In the genomic region with DNA sequence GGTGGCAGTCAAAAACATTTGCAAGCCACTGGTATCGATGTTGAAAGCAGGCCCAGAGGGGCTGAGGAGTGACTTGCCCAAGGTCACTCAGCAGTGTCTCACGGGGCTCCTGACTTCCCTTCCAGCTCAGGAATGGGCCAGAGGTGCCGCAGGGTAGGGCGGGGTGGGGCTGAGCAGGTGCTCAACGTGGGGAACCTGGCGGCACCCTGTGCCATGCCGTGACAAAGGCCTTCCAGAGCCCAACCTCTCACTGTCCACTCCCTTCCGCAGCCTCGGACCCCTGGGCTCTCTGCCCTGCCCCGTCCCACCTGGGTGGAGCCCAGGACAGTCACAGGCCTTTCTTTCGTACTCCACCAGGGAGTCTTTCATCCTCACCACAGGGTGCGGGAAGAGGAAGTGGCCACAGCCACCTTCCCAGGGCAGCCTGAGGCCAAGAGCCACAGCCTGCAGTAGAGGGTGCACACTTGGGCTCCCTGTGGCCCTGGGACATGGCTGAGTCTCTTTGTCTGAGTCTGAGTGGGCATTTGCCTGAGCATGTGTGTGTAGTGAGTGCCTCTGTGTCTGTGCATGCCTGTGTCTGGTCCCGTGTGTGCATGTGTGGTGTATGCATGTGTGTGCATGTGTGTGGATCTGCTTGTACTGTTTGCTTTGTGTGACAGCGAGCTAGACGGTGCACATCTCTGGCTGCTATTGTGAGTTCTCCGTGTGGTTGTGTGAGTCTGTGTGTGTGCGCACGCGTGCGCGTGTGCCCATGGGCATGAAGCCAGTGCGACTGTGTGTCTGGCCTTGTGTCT, we compare ENCODE assay signal across 10 cellular contexts. TPM values are rescaled to one million over a fixed set of nuclear protein-coding genes. Genes with fewer than 3 reads are reported as not detected.
A peak's percentile ranks its signal among the peaks of the same experiment; 100 is the strongest.
DNase-seq lines count a peak whose midpoint lies in the region; ATAC-seq, FAIRE-seq and TF ChIP-seq lines count a peak whose summit lies in the region.
"Had no signal": no experiment of that assay in that cellular context is flagged by ENCODE, and none has a peak within 500 bp of the region (broad histone marks: within the 10 kb centered on the region; RNA-seq: fewer than 3 reads in every experiment).

No MANE protein-coding gene starts in this region.

- DNase-seq in activated CD8-positive, alpha-beta memory T cell treated with anti-CD3 and anti-CD28 coated beads, Interleukin-2, amount 10 ng/mL, durations not matched to agents 7 days and 5 days, result no peak
- DNase-seq in activated CD8-positive, alpha-beta memory T cell treated with anti-CD3 and anti-CD28 coated beads for 24 hours, result no peak
- DNase-seq in SW480 (ENCODE audit: low spot score) (peak; percentile 92), keratinocyte (ENCODE audit: low read depth, low spot score) (no peak), thoracic aorta (ENCODE audit: low spot score) (no peak), gastrocnemius medialis (no peak), CD1c-positive myeloid dendritic cell (ENCODE audit: extremely low spot score) (no peak)
- DNase-seq in activated CD8-positive, alpha-beta memory T cell treated with anti-CD3 and anti-CD28 coated beads, Interleukin-2, amount 50 U/mL, for 4 hours, result no peak

- H3K4me3 ChIP-seq in keratinocyte (ENCODE audit: control insufficient read depth in 2 of 3, extremely low read depth in 1 of 3, insufficient read depth in 2 of 3, low read depth in 1 of 3, low read length in 3 of 3), result no peak overlapping the region
- H3K4me3 ChIP-seq in thoracic aorta, result peak overlapping the region; percentile 41
- no peak overlapping the region for H3K4me3 ChIP-seq in gastrocnemius medialis

- intact Hi-C loops in gastrocnemius medialis (cut with DNase I; ENCODE audit: low total_unique reads), result no loop called here

- no peaks in the 10 kb centered on the region for H3K9me1 ChIP-seq in keratinocyte (ENCODE audit: control insufficient read depth, extremely low read depth, insufficient read depth, low read length)

- no peaks in the 10 kb centered on the region for H4K20me1 ChIP-seq in keratinocyte (ENCODE audit: control insufficient read depth, extremely low read depth, insufficient read depth, low read length)

- H3K4me1 Mint-ChIP-seq in activated CD8-positive, alpha-beta memory T cell treated with anti-CD3 and anti-CD28 coated beads, Interleukin-2, amount 10 ng/mL, durations not matched to agents 7 days and 5 days, result peaks cover 75% of the 10 kb centered on the region

- TF ChIP-seq CTCF in keratinocyte (optimal IDR thresholded peaks at IDR 0.05 in 1 of 3, IDR thresholded peaks at IDR 0.05 in 1 of 3, conservative IDR thresholded peaks at IDR 0.05 in 1 of 3; ENCODE audit: extremely low read depth in 1 of 3, insufficient read depth in 2 of 3, low read length in 3 of 3) (no peak), thoracic aorta (IDR thresholded peaks at IDR 0.05) (no peak), gastrocnemius medialis (IDR thresholded peaks at IDR 0.05 in 4 of 5, conservative IDR thresholded peaks at IDR 0.05 in 1 of 5) (no peak)

- no peaks in the 10 kb centered on the region for H3K36me3 Mint-ChIP-seq in activated CD8-positive, alpha-beta memory T cell treated with anti-CD3 and anti-CD28 coated beads, Interleukin-2, amount 10 ng/mL, durations not matched to agents 7 days and 5 days

- H3K9me3 Mint-ChIP-seq in activated CD8-positive, alpha-beta memory T cell treated with anti-CD3 and anti-CD28 coated beads, Interleukin-2, amount 10 ng/mL, durations not matched to agents 7 days and 5 days (ENCODE audit: low read depth), result no peaks in the 10 kb centered on the region
- H3K9me3 Mint-ChIP-seq: HFFc6 had no signal

- H3K4me1 ChIP-seq in keratinocyte (ENCODE audit: control insufficient read depth, extremely low read depth, insufficient read depth, low read length) (peaks cover 46% of the 10 kb centered on the region), thoracic aorta (ENCODE audit: control insufficient read depth in 1 of 2, low read depth in 2 of 2) (peaks cover 2 to 22% of the 10 kb centered on the region in 2 donors), gastrocnemius medialis (no peaks in the 10 kb centered on the region)

- H3K4me2 ChIP-seq in keratinocyte (ENCODE audit: control insufficient read depth, extremely low read depth, insufficient read depth, low read depth, low read length), result peak overlapping the region; percentile 44

- H2AFZ ChIP-seq in keratinocyte (ENCODE audit: control insufficient read depth, low read length), result peak overlapping the region; percentile 4

- FAIRE-seq in keratinocyte (lab: Jason Lieb, UNC), result peak; percentile 96

- H3K79me2 ChIP-seq in keratinocyte (ENCODE audit: control insufficient read depth, insufficient read depth, low read length), result no peaks in the 10 kb centered on the region

- H3K9me3 ChIP-seq in keratinocyte (ENCODE audit: control insufficient read depth, low read depth, low read length), result no peaks in the 10 kb centered on the region
- H3K9me3 ChIP-seq in thoracic aorta, result no peaks in the 10 kb centered on the region
- no peaks in the 10 kb centered on the region for H3K9me3 ChIP-seq in gastrocnemius medialis

- CTCF ChIA-PET in activated CD8-positive, alpha-beta memory T cell treated with anti-CD3 and anti-CD28 coated beads, Interleukin-2, amount 10 ng/mL, durations not matched to agents 7 days and 5 days (lab: Charles Lee), result interaction anchor here (1.1 to 4.2 kb wide), 3 partner anchors 34 to 146 kb away, joined by 3 to 103 read pairs (median 3); no protein-coding TSS in a partner anchor

- in situ Hi-C loops in gastrocnemius medialis (cut with MboI; ENCODE audit: low sequenced_read_pairs in 4 of 4), result no loop called here

- H3K27me3 ChIP-seq in keratinocyte (ENCODE audit: control insufficient read depth, extremely low read depth, insufficient read depth, low read length) (no peaks in the 10 kb centered on the region), thoracic aorta (replicated peaks; ENCODE audit: insufficient read depth) (no peaks in the 10 kb centered on the region), gastrocnemius medialis (peaks cover 0 to 2% (median 0%) of the 10 kb centered on the region in 3 donors)

- no peaks in the 10 kb centered on the region for H3K36me3 ChIP-seq in keratinocyte (ENCODE audit: control insufficient read depth in 2 of 2, extremely low read depth in 1 of 2, insufficient read depth in 2 of 2, low read length in 2 of 2)
- H3K36me3 ChIP-seq in thoracic aorta, result no peaks in the 10 kb centered on the region
- H3K36me3 ChIP-seq in gastrocnemius medialis, result no peaks in the 10 kb centered on the region

- no peak overlapping the region for H3K4me3 Mint-ChIP-seq in activated CD8-positive, alpha-beta memory T cell treated with anti-CD3 and anti-CD28 coated beads, Interleukin-2, amount 10 ng/mL, durations not matched to agents 7 days and 5 days
- H3K4me3 Mint-ChIP-seq: HFFc6 had no signal

- H3K27me3 Mint-ChIP-seq in activated CD8-positive, alpha-beta memory T cell treated with anti-CD3 and anti-CD28 coated beads, Interleukin-2, amount 10 ng/mL, durations not matched to agents 7 days and 5 days, result peaks cover 2% of the 10 kb centered on the region

- dilution Hi-C loops in keratinocyte (cut with MboI; ENCODE audit: extremely low pct_ligation_motif_present, low sequenced_read_pairs), result no loop called here

- no peak for TF ChIP-seq POLR2A in gastrocnemius medialis (IDR thresholded peaks at IDR 0.05)

- H3K27ac ChIP-seq in keratinocyte (ENCODE audit: control insufficient read depth, insufficient read depth, low read length) (peak overlapping the region; percentile 13), thoracic aorta (no peak overlapping the region), gastrocnemius medialis (no peak overlapping the region)
- H3K27ac ChIP-seq: epithelial cell of prostate had no signal

- peak; percentile 14 for ATAC-seq in activated CD8-positive, alpha-beta memory T cell treated with anti-CD3 and anti-CD28 coated beads, Interleukin-2, amount 10 ng/mL, durations not matched to agents 7 days and 5 days
- no peak for ATAC-seq in thoracic aorta (ENCODE audit: insufficient number of reproducible peaks, low FRiP score, low read depth)
- no peak for ATAC-seq in gastrocnemius medialis

- peak overlapping the region; percentile 58 for H3K27ac Mint-ChIP-seq in activated CD8-positive, alpha-beta memory T cell treated with anti-CD3 and anti-CD28 coated beads, Interleukin-2, amount 10 ng/mL, durations not matched to agents 7 days and 5 days

- H3K9ac ChIP-seq in keratinocyte (ENCODE audit: control insufficient read depth, extremely low read depth, insufficient read depth, low read length), result peak overlapping the region; percentile 1

RNA-seq across cellular contexts. Expression of gene LIF, which starts 6.0 kb away (rescaled TPM):
- total RNA-seq in activated CD8-positive, alpha-beta memory T cell treated with anti-CD3 and anti-CD28 coated beads, Interleukin-2, amount 10 ng/mL, durations not matched to agents 7 days and 5 days, result 100 to 1,000 TPM; 107 to 304 TPM
- 1.2 to 14.3 TPM (median 3.1 TPM) in 3 replicates for polyA plus RNA-seq in keratinocyte
- 0.57 TPM for polyA plus RNA-seq in keratinocyte (2011; ENCODE audit: low read depth)
- polyA plus RNA-seq in keratinocyte (2011; cell fraction: cytosol; rRNA removed), result 1.5 and 2.1 TPM in 2 replicates
- polyA plus RNA-seq in keratinocyte (2011; cell fraction: nucleus; rRNA removed), result 22.1 and 25.6 TPM in 2 replicates
- polyA plus RNA-seq in keratinocyte (2012; ENCODE audit: low replicate concordance), result 1.2 and 1.3 TPM in 2 replicates
- polyA minus RNA-seq in keratinocyte, result 4.6 to 16.8 TPM (median 6.6 TPM) in 3 replicates
- polyA minus RNA-seq in keratinocyte (2011; cell fraction: cytosol; rRNA and poly(A)+ RNA removed), result 3.6 TPM
- polyA minus RNA-seq in keratinocyte (2011; cell fraction: nucleus; rRNA and poly(A)+ RNA removed), result 9.4 and 12.3 TPM in 2 replicates
- total RNA-seq in thoracic aorta (10 to 100 TPM in 1 of 2 donors, 1 to 10 TPM in 1; 1.4 to 11.3 TPM), gastrocnemius medialis (not detected)

RNA-seq across cellular contexts. Expression of gene OSM, which starts 14.0 kb away (rescaled TPM):
- 100 to 1,000 TPM; 122 to 141 TPM for total RNA-seq in activated CD8-positive, alpha-beta memory T cell treated with anti-CD3 and anti-CD28 coated beads, Interleukin-2, amount 10 ng/mL, durations not matched to agents 7 days and 5 days
- polyA plus RNA-seq in keratinocyte, result not detected in 3 replicates
- not detected for polyA plus RNA-seq in keratinocyte (2011; ENCODE audit: low read depth)
- not detected in 2 replicates for polyA plus RNA-seq in keratinocyte (2011; cell fraction: cytosol; rRNA removed)
- 0.14 and 0.23 TPM in 2 replicates for polyA plus RNA-seq in keratinocyte (2011; cell fraction: nucleus; rRNA removed)
- 0.08 TPM in 1 of 2 replicates, not detected in the other for polyA plus RNA-seq in keratinocyte (2012; ENCODE audit: low replicate concordance)
- polyA minus RNA-seq in keratinocyte, result not detected in 3 replicates
- polyA minus RNA-seq in keratinocyte (2011; cell fraction: cytosol; rRNA and poly(A)+ RNA removed), result not detected
- 0.84 TPM in 1 of 2 replicates, not detected in the other for polyA minus RNA-seq in keratinocyte (2011; cell fraction: nucleus; rRNA and poly(A)+ RNA removed)
- total RNA-seq in thoracic aorta (10 to 100 TPM in 1 of 2 donors, 1 to 10 TPM in 1; 3.5 to 27.1 TPM), gastrocnemius medialis (under 1 TPM in 1 of 4 donors, not detected in 3; 0.53 TPM)
- total RNA-seq: HFFc6 had no signal

RNA-seq across cellular contexts. Expression of gene CASTOR1, which starts 36.7 kb away (rescaled TPM):
- 10 to 100 TPM in 1 of 2 experiments, 1 to 10 TPM in 1; 8.7 to 10.2 TPM for total RNA-seq in activated CD8-positive, alpha-beta memory T cell treated with anti-CD3 and anti-CD28 coated beads, Interleukin-2, amount 10 ng/mL, durations not matched to agents 7 days and 5 days
- polyA plus RNA-seq in keratinocyte, result 6.7 to 20.0 TPM (median 9.1 TPM) in 3 replicates
- polyA plus RNA-seq in keratinocyte (2011; ENCODE audit: low read depth), result 0.81 TPM
- 8.4 and 12.7 TPM in 2 replicates for polyA plus RNA-seq in keratinocyte (2011; cell fraction: cytosol; rRNA removed)
- 20.0 and 22.1 TPM in 2 replicates for polyA plus RNA-seq in keratinocyte (2011; cell fraction: nucleus; rRNA removed)
- 7.4 and 13.7 TPM in 2 replicates for polyA plus RNA-seq in keratinocyte (2012; ENCODE audit: low replicate concordance)
- polyA minus RNA-seq in keratinocyte, result 8.1 to 12.6 TPM in 2 of 3 replicates, not detected in the other
- 30.7 TPM for polyA minus RNA-seq in keratinocyte (2011; cell fraction: cytosol; rRNA and poly(A)+ RNA removed)
- 5.5 and 6.6 TPM in 2 replicates for polyA minus RNA-seq in keratinocyte (2011; cell fraction: nucleus; rRNA and poly(A)+ RNA removed)
- total RNA-seq in thoracic aorta (10 to 100 TPM in 1 of 2 donors, 1 to 10 TPM in 1; 7.5 to 22.6 TPM), gastrocnemius medialis (1 to 10 TPM; 3.5 to 6.5 (median 5.6) TPM)

Comparison
In these comparisons a context has a peak if more than half of its experiments do, and no peak if none do; other contexts are left out.
1. RNA of gene LIF, which starts 6.0 kb away (total RNA-seq): 107 to 304 TPM in activated CD8-positive, alpha-beta memory T cell treated with anti-CD3 and anti-CD28 coated beads, Interleukin-2, amount 10 ng/mL, durations not matched to agents 7 days and 5 days; 1.4 to 11.3 TPM in thoracic aorta and not detected in gastrocnemius medialis; every median in the first group is over 4 times any median in the second.
2. RNA of gene OSM, which starts 14.0 kb away (total RNA-seq): 122 to 141 TPM in activated CD8-positive, alpha-beta memory T cell treated with anti-CD3 and anti-CD28 coated beads, Interleukin-2, amount 10 ng/mL, durations not matched to agents 7 days and 5 days; 3.5 to 27.1 TPM in thoracic aorta and 0.53 TPM in gastrocnemius medialis; every median in the first group is over 4 times any median in the second.